In the genomic region with DNA sequence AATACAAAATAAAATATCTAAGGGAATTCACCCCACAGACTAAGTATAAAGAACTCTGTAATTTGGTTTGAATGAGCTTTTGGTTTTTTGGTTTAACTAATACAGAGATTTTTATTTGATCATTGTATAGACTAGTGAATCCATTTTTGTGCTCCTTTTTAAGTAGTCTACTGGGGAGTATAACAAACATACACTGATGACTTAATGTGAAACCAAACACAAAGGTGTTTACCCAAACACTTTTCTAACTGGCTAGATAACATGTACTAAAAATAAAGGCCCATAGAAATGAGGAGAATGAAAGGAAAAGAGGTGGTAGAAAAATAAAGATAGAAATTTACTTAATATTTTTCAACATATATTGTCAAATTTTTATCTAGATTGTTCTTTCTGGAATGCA, we compare ENCODE assay signal across 18 cellular contexts.
"Had no signal": no experiment of that assay in that cellular context is flagged by ENCODE, and none has a peak within 500 bp of the region (broad histone marks: within the 10 kb centered on the region; RNA-seq: fewer than 3 reads in every experiment).

No MANE protein-coding gene starts in this region.

- ATAC-seq: activated CD4-positive, alpha-beta T cell treated with anti-CD3 and anti-CD28 coated beads for 36 hours; naive thymus-derived CD8-positive, alpha-beta T cell; psoas muscle; right cardiac atrium; stimulated activated naive CD8-positive, alpha-beta T cell treated with anti-CD3 and anti-CD28 coated beads, Interleukin-15, Interleukin-2, amounts not matched to agents 100 U/mL and 50 U/mL, for 24 hours; WTC11 had no signal

- DNase-seq: activated CD4-positive, alpha-beta T cell treated with anti-CD3 and anti-CD28 coated beads for 36 hours; activated CD4-positive, alpha-beta T cell treated with anti-CD3 and anti-CD28 coated beads, Interleukin-2, amount 50 U/mL, for 48 hours; cerebellar nuclear complex; cortex of kidney; erythroblast; head of caudate nucleus; mesendoderm; naive thymus-derived CD8-positive, alpha-beta T cell; ovary; psoas muscle; right cardiac atrium; stimulated activated naive CD8-positive, alpha-beta T cell treated with anti-CD3 and anti-CD28 coated beads, Interleukin-15, Interleukin-2, amounts not matched to agents 100 U/mL and 50 U/mL, for 24 hours; substantia nigra; tibial artery had no signal

- H3K27me3 ChIP-seq: ovary, tibial artery had no signal

- FAIRE-seq: bronchial epithelial cell, endometrium, TTC549 had no signal

- H3K27ac ChIP-seq: ovary, psoas muscle, tibial artery had no signal

- H3K36me3 ChIP-seq: ovary, tibial artery had no signal

- H3K4me1 ChIP-seq: psoas muscle, tibial artery had no signal

- H3K4me3 ChIP-seq: ovary, psoas muscle, tibial artery had no signal

- H3K9me3 ChIP-seq: ovary, psoas muscle, tibial artery had no signal
